Comparison of ENCODE assay signal across 9 cellular contexts in the genomic region with DNA sequence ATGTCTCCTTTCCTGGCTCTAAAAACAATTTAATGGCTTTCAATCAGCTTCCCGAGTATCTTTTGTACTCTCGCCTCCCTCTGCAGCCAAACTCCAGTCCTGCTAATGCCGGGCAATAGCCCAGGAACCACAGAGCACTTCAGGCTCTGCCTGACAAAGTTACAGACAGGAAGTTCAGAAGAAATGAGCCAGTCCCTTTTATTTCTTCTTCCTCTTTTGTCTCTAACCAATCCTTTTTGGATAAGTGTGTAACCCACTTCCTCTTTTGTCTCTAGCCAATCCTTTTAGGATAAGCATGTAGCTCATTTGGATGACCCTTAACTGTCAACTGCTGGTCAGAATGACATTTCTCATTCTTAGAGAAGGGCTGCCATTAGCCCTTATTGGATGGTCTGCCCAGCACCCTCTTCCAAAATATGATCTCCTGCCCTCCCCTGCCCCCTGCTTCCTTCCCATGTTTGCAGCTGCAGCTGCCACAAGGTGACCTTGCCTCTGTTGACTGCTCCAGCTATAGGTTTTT. TPM values are rescaled to one million over a fixed set of nuclear protein-coding genes. Genes with fewer than 3 reads are reported as not detected.
DNase-seq lines count a peak whose midpoint lies in the region; ATAC-seq, FAIRE-seq and TF ChIP-seq lines count a peak whose summit lies in the region.
"Had no signal": no experiment of that assay in that cellular context is flagged by ENCODE, and none has a peak within 500 bp of the region (broad histone marks: within the 10 kb centered on the region; RNA-seq: fewer than 3 reads in every experiment).

No MANE protein-coding gene starts in this region.

- POLR2A ChIA-PET in CD4-positive, alpha-beta T cell (lab: Charles Lee) = interaction anchor here (1.0 to 1.3 kb wide), 5 partner anchors 15 to 170 kb away, joined by 3 to 6 read pairs (median 4); a partner anchor contains a TSS
- POLR2A ChIA-PET in endothelial cell of umbilical vein (lab: Charles Lee) = no interaction called here

- peak overlapping the region; percentile 7; the same call in 1 of the 2 replicates for H3K4me3 ChIP-seq in OCI-LY3 (ENCODE audit: low read length)
- no peak overlapping the region for H3K4me3 ChIP-seq in endothelial cell of umbilical vein (replicated peaks in 1 of 3; ENCODE audit: insufficient read depth in 1 of 3, low read depth in 1 of 3, low read length in 3 of 3)

- H3K27me3 ChIP-seq in CD4-positive, alpha-beta T cell (ENCODE audit: control insufficient read depth, insufficient read depth, low read length) = no peaks in the 10 kb centered on the region
- H3K27me3 ChIP-seq in OCI-LY3 (ENCODE audit: low read depth, low read length) (no peaks in the 10 kb centered on the region), endothelial cell of umbilical vein (ENCODE audit: control insufficient read depth in 2 of 2, insufficient read depth in 2 of 2, low read length in 2 of 2) (peaks cover under 1 to 2% of the 10 kb centered on the region in 2 experiments)

- no TSS peak for BruUV-seq in endothelial cell of umbilical vein (replicated peaks; lab: Mats Ljungman, UMichigan)

- peak overlapping the region; percentile 78 for H2AFZ ChIP-seq in OCI-LY3 (ENCODE audit: low read depth, low read length)
- peak overlapping the region; percentile 93 for H2AFZ ChIP-seq in endothelial cell of umbilical vein (ENCODE audit: low read depth, low read length)

- H3K36me3 Mint-ChIP-seq in CD4-positive, alpha-beta T cell (ENCODE audit: low read depth) = no peaks in the 10 kb centered on the region

- peaks cover 52% of the 10 kb centered on the region for H3K4me1 Mint-ChIP-seq in CD4-positive, alpha-beta T cell (ENCODE audit: low read depth)

- no peaks in the 10 kb centered on the region for H4K20me1 ChIP-seq in OCI-LY3 (ENCODE audit: insufficient read depth, low read length)
- H4K20me1 ChIP-seq in endothelial cell of umbilical vein (replicated peaks; ENCODE audit: control insufficient read depth, extremely low read depth, insufficient read depth, low read length) = no peaks in the 10 kb centered on the region

- H3K4me2 ChIP-seq in OCI-LY3 (ENCODE audit: low read length) (peak overlapping the region; percentile 59), endothelial cell of umbilical vein (ENCODE audit: insufficient read depth, low read length) (no peak overlapping the region)

- H3K4me1 ChIP-seq in OCI-LY3 (ENCODE audit: low read length) = peaks cover 20% of the 10 kb centered on the region
- peaks cover 11% of the 10 kb centered on the region for H3K4me1 ChIP-seq in endothelial cell of umbilical vein (ENCODE audit: control insufficient read depth, extremely low read depth, insufficient read depth, low read length)

- H3K4me3 Mint-ChIP-seq in CD4-positive, alpha-beta T cell = peak overlapping the region; percentile 43

- FAIRE-seq in endothelial cell of umbilical vein (lab: Jason Lieb, UNC) = peak; percentile 77
- FAIRE-seq: endometrium had no signal

- no peaks in the 10 kb centered on the region for H3K27me3 Mint-ChIP-seq in CD4-positive, alpha-beta T cell

- no peaks in the 10 kb centered on the region for H3K9me3 ChIP-seq in CD4-positive, alpha-beta T cell (ENCODE audit: control insufficient read depth, low read length)
- H3K9me3 ChIP-seq in OCI-LY3 (ENCODE audit: insufficient read depth, low read length) = no peaks in the 10 kb centered on the region
- H3K9me3 ChIP-seq in endothelial cell of umbilical vein (replicated peaks; ENCODE audit: control insufficient read depth, insufficient read depth, low read length) = no peaks in the 10 kb centered on the region

- H3K9me3 Mint-ChIP-seq in CD4-positive, alpha-beta T cell = no peaks in the 10 kb centered on the region

- H3K79me2 ChIP-seq in OCI-LY3 (ENCODE audit: low read length) = no peaks in the 10 kb centered on the region
- H3K79me2 ChIP-seq in endothelial cell of umbilical vein (ENCODE audit: control insufficient read depth, insufficient read depth, low read length) = no peaks in the 10 kb centered on the region

- dilution Hi-C loops in endothelial cell of umbilical vein (cut with MboI; ENCODE audit: extremely low pct_ligation_motif_present, low sequenced_read_pairs) = no loop called here

- H3K9me1 ChIP-seq in endothelial cell of umbilical vein (replicated peaks; ENCODE audit: control insufficient read depth, extremely low read depth, insufficient read depth, low read length) = no peaks in the 10 kb centered on the region

- no peak for ATAC-seq in CD4-positive, alpha-beta T cell (ENCODE audit: poor library complexity)
- peak; percentile 57 for ATAC-seq in GM21390 (IDR thresholded peaks at IDR 0.05; ENCODE audit: unreplicated experiment)

- H3K9ac ChIP-seq in OCI-LY3 (ENCODE audit: low read length) = peak overlapping the region; percentile 19; the same call in 1 of the 2 replicates
- no peak overlapping the region for H3K9ac ChIP-seq in endothelial cell of umbilical vein (replicated peaks; ENCODE audit: extremely low read depth, insufficient read depth, low read length)

- TF ChIP-seq POLR2A in endothelial cell of umbilical vein (IDR thresholded peaks at IDR 0.05; ENCODE audit: low read depth, low read length) = no peak

- no peak overlapping the region for H3K27ac ChIP-seq in CD4-positive, alpha-beta T cell (ENCODE audit: low read depth, low read length)
- H3K27ac ChIP-seq in OCI-LY3 (ENCODE audit: low read length) (peak overlapping the region; percentile 38), endothelial cell of umbilical vein (ENCODE audit: insufficient read depth, low read depth, low read length) (no peak overlapping the region)

- intact Hi-C loops in CD4-positive, alpha-beta T cell (cut with DNase I, micrococcal nuclease) = loop anchor here in 1 of 2 experiments (5.0 kb wide), 1 partner anchor 37 kb away; no protein-coding TSS in a partner anchor
- intact Hi-C loops in endothelial cell of umbilical vein (cut with micrococcal nuclease) = loop anchor here (5.0 kb wide), 1 partner anchor 112 kb away; no protein-coding TSS in a partner anchor

- no peak for DNase-seq in CD4-positive, alpha-beta T cell
- peak; percentile 40 for DNase-seq in endothelial cell of umbilical vein (ENCODE audit: low read depth, low spot score)
- peak; percentile 87 for DNase-seq in pons (ENCODE audit: low spot score)
- DNase-seq in ureter (ENCODE audit: low spot score) = no peak
- no peak for DNase-seq in cortex of kidney (lab: John Stamatoyannopoulos, UW)
- DNase-seq in GM19240 (ENCODE audit: insufficient read length, low spot score) = no peak

- TF ChIP-seq CTCF in CD4-positive, alpha-beta T cell (IDR thresholded peaks at IDR 0.05) = no peak
- TF ChIP-seq CTCF in OCI-LY3 (IDR thresholded peaks at IDR 0.05; ENCODE audit: low read depth, low read length) (no peak), endothelial cell of umbilical vein (IDR thresholded peaks at IDR 0.05; ENCODE audit: extremely low read depth in 1 of 2, insufficient read depth in 1 of 2, low read depth in 1 of 2, low read length in 2 of 2) (no peak)

- CTCF ChIA-PET in CD4-positive, alpha-beta T cell (lab: Charles Lee) = interaction anchor here (0.8 to 2.3 kb wide), 2 partner anchors 9 to 25 kb away, joined by 3 to 10 read pairs; no protein-coding TSS in a partner anchor
- CTCF ChIA-PET in endothelial cell of umbilical vein (lab: Charles Lee) = interaction anchor here (0.7 to 3.0 kb wide), 3 partner anchors 14 to 170 kb away, joined by 3 to 11 read pairs (median 6); a partner anchor contains a TSS

- no peaks in the 10 kb centered on the region for H3K36me3 ChIP-seq in OCI-LY3 (replicated peaks; ENCODE audit: low read depth, low read length)
- H3K36me3 ChIP-seq in endothelial cell of umbilical vein (ENCODE audit: control insufficient read depth in 2 of 2, extremely low read depth in 1 of 2, insufficient read depth in 2 of 2, low read length in 2 of 2) = no peaks in the 10 kb centered on the region

- H3K27ac Mint-ChIP-seq in CD4-positive, alpha-beta T cell = peak overlapping the region; percentile 82

TF ChIP-seq in endothelial cell of umbilical vein, 7 proteins besides CTCF, POLR2A, EP300 and RAD21:
- TF ChIP-seq MYC (IDR thresholded peaks at IDR 0.05; ENCODE audit: low read depth, low read length) = no peak
TF ChIP-seq in endothelial cell of umbilical vein: peak in this region for 0.

RNA-seq across cellular contexts. Expression of a gene that starts 6.4 kb away (rescaled TPM):
- total RNA-seq in CD4-positive, alpha-beta T cell = 10 to 100 TPM; 11.0 to 12.7 TPM
- 9.3 and 9.9 TPM in 2 replicates for total RNA-seq in endothelial cell of umbilical vein
- 3.7 and 4.0 TPM in 2 replicates for polyA plus RNA-seq in endothelial cell of umbilical vein
- 3.2 and 3.9 TPM in 2 replicates for polyA plus RNA-seq in endothelial cell of umbilical vein (2011; cell fraction: cytosol; rRNA removed)
- 5.9 and 10.1 TPM in 2 replicates for polyA plus RNA-seq in endothelial cell of umbilical vein (2011; cell fraction: nucleus; rRNA removed)
- polyA plus RNA-seq in endothelial cell of umbilical vein (2012) = 6.7 and 7.3 TPM in 2 replicates
- 6.9 and 8.3 TPM in 2 replicates for polyA minus RNA-seq in endothelial cell of umbilical vein
- polyA minus RNA-seq in endothelial cell of umbilical vein (2011; cell fraction: cytosol; rRNA and poly(A)+ RNA removed) = 1.8 TPM
- 7.9 and 9.7 TPM in 2 replicates for polyA minus RNA-seq in endothelial cell of umbilical vein (2011; cell fraction: nucleus; rRNA and poly(A)+ RNA removed)
- total RNA-seq in ureter = 31.0 TPM

RNA-seq across cellular contexts. Expression of a gene that starts 15.4 kb away (rescaled TPM):
- total RNA-seq in CD4-positive, alpha-beta T cell = 1 to 10 TPM; 2.6 to 3.0 TPM
- total RNA-seq in endothelial cell of umbilical vein (10.8 and 13.3 TPM in 2 replicates), ureter (1.8 TPM)
- 8.5 and 9.7 TPM in 2 replicates for polyA plus RNA-seq in endothelial cell of umbilical vein
- polyA plus RNA-seq in endothelial cell of umbilical vein (2011; cell fraction: cytosol; rRNA removed) = 9.2 and 9.8 TPM in 2 replicates
- polyA plus RNA-seq in endothelial cell of umbilical vein (2011; cell fraction: nucleus; rRNA removed) = 2.9 and 4.0 TPM in 2 replicates
- 17.7 and 18.2 TPM in 2 replicates for polyA plus RNA-seq in endothelial cell of umbilical vein (2012)
- polyA minus RNA-seq in endothelial cell of umbilical vein = 4.0 and 5.8 TPM in 2 replicates
- polyA minus RNA-seq in endothelial cell of umbilical vein (2011; cell fraction: cytosol; rRNA and poly(A)+ RNA removed) = 4.5 TPM
- polyA minus RNA-seq in endothelial cell of umbilical vein (2011; cell fraction: nucleus; rRNA and poly(A)+ RNA removed) = 0.77 and 2.6 TPM in 2 replicates

Comparison
In these comparisons a context has a peak if more than half of its experiments do, and no peak if none do; other contexts are left out.
1. DNase-seq: peak in endothelial cell of umbilical vein (single experiment) and pons (single experiment); none in CD4-positive, alpha-beta T cell (0 of 10), ureter (single experiment), cortex of kidney (single experiment) and GM19240 (single experiment).